ENCODE assay signal across 14 cellular contexts in the genomic region with DNA sequence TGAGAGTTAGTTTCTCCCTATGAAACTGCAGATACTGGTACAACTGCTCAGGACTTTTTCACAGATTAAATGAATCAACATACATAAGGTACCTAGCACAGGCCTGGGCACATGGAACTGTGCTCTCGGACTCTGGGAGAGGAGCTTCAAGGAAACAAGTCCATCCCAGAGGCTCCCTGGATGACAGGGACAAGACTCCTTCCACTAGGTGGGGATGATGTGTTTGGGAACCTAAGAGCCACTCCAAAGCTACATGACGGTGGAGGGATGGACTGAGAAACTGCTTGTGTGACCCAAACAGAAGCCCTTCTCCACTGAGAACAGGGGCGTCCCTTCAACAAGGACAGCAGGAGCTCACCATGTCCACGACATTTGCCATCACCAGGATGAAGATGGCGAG. TPM values are rescaled to one million over a fixed set of nuclear protein-coding genes. Genes with fewer than 3 reads are reported as not detected.
DNase-seq lines count a peak whose midpoint lies in the region; ATAC-seq, FAIRE-seq and TF ChIP-seq lines count a peak whose summit lies in the region.
"Had no signal": no experiment of that assay in that cellular context is flagged by ENCODE, and none has a peak within 500 bp of the region (broad histone marks: within the 10 kb centered on the region; RNA-seq: fewer than 3 reads in every experiment).

No MANE protein-coding gene starts in this region.

- no peak for DNase-seq in AG09319 (ENCODE audit: extremely low read depth, low read depth)
- peak; percentile 19 for DNase-seq in GM20000 (ENCODE audit: low spot score)
- DNase-seq in bronchial epithelial cell (ENCODE audit: low read depth), result peak; percentile 7
- DNase-seq in lung microvascular endothelial cell (ENCODE audit: low read depth in 2 of 2), result peak; percentile 40 to 52
- no peak for DNase-seq in stimulated activated naive CD4-positive, alpha-beta T cell (lab: John Stamatoyannopoulos, UW)
- DNase-seq in SW480 (ENCODE audit: low spot score), result no peak
- no peak for DNase-seq in NCI-H1436 (lab: John Stamatoyannopoulos, UW)
- DNase-seq: DMS153; effector memory CD4-positive, alpha-beta T cell; GOT3; Karpas-422; NCI-H510A; stomach had no signal

- no peak overlapping the region for H3K4me3 ChIP-seq in bronchial epithelial cell (ENCODE audit: low read depth, low read length)
- H3K4me3 ChIP-seq: stomach had no signal

- no peaks in the 10 kb centered on the region for H3K36me3 ChIP-seq in bronchial epithelial cell (ENCODE audit: control insufficient read depth, insufficient read depth, low read length)

- H3K27me3 ChIP-seq in bronchial epithelial cell (ENCODE audit: control insufficient read depth, insufficient read depth, low read length), result no peaks in the 10 kb centered on the region
- H3K27me3 ChIP-seq: stomach had no signal

- TF ChIP-seq CTCF in AG09319 (IDR thresholded peaks at IDR 0.05; ENCODE audit: low read depth, low read length) (peak; percentile 31), GM20000 (IDR thresholded peaks at IDR 0.05; ENCODE audit: extremely low read depth, missing control alignments) (no peak), bronchial epithelial cell (IDR thresholded peaks at IDR 0.05; ENCODE audit: insufficient read depth, low read length, severe bottlenecking) (no peak)

- FAIRE-seq in bronchial epithelial cell (lab: Jason Lieb, UNC), result no peak

- ATAC-seq in HG03097 (IDR thresholded peaks at IDR 0.05; ENCODE audit: low FRiP score, unreplicated experiment), result no peak

RNA-seq across cellular contexts. Expression of a gene that starts 37.1 kb away (rescaled TPM):
- 1.6 and 1.8 TPM in 2 replicates for total RNA-seq in bronchial epithelial cell
- 6.2 and 9.6 TPM in 2 replicates for total RNA-seq in lung microvascular endothelial cell

RNA-seq across cellular contexts. Expression of a gene that starts 37.2 kb away (rescaled TPM):
- total RNA-seq in bronchial epithelial cell (11.8 and 13.8 TPM in 2 replicates), lung microvascular endothelial cell (37.3 and 42.5 TPM in 2 replicates)

Comparison
In these comparisons a context has a peak if more than half of its experiments do, and no peak if none do; other contexts are left out.
1. DNase-seq: peak in GM20000 (single experiment), bronchial epithelial cell (single experiment) and lung microvascular endothelial cell (2 of 2); none in AG09319 (single experiment), stimulated activated naive CD4-positive, alpha-beta T cell (0 of 6), SW480 (single experiment) and NCI-H1436 (single experiment).